8 cellular contexts compared by ENCODE assay signal in the genomic region with DNA sequence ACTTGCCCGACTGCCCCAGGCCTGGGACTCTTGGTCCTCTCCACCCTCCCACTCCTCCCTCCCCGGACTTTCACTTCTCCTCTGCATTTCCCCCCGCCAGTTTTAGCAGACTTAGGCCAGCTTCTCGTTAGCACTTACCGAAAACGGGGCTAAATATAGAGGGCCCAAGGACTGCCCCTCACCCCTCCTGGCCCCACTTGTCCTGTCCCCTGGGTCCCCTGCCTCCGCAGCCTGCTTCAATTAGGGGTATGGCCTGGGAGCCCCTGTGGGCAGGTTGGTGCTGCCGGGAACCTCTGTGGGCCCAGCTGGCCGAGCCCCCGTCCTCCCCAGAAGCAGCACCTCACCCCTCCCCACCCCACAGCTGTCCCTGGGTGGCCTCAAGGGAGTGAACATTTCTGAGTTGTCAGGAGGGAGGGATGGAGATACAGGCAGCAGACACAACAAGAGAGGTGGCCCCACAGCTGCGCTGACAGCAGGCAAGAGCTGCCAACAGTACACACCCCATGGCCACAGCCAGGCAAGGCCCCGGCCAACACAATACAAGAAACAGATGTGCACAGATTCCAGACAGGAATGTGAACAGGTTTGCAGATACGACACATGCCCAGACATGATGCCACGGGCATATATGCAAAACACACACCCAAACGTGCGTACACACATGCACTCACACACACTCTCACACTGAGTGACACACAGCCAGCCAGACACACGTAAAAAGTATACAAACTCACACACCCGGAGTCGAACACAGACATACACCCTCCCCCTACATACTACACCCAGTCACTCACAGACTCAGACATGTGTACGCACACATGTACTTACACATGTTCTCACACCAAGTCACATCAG. TPM values are rescaled to one million over a fixed set of nuclear protein-coding genes. Genes with fewer than 3 reads are reported as not detected.
DNase-seq lines count a peak whose midpoint lies in the region; ATAC-seq and TF ChIP-seq lines count a peak whose summit lies in the region.

No MANE protein-coding gene starts in this region.

- 38 to 44% (median 42%) methylated on average over 20 of the region's 20 CpGs for WGBS in heart left ventricle, 4 donors

- no peaks in the 10 kb centered on the region for H3K36me3 ChIP-seq in heart left ventricle

- H3K4me3 ChIP-seq in heart left ventricle, result peak overlapping the region in 3 of 12 donors; percentile 7 to 39 (median 17)

- no peaks in the 10 kb centered on the region for H3K27me3 Mint-ChIP-seq in activated CD4-positive, alpha-beta T cell treated with anti-CD3 and anti-CD28 coated beads, Interleukin-2, amount 10 ng/mL, durations not matched to agents 7 days and 5 days
- H3K27me3 Mint-ChIP-seq in WTC11 (ENCODE audit: low read depth), result peaks cover 24% of the 10 kb centered on the region

- ATAC-seq in HG02870 (IDR thresholded peaks at IDR 0.05; ENCODE audit: unreplicated experiment) (peak; percentile 40), heart left ventricle (peak in 3 of 4 donors; percentile 50 to 61 (median 56)), WTC11 (no peak)

- peak overlapping the region; percentile 51 for H3K27ac Mint-ChIP-seq in activated CD4-positive, alpha-beta T cell treated with anti-CD3 and anti-CD28 coated beads, Interleukin-2, amount 10 ng/mL, durations not matched to agents 7 days and 5 days
- no peak overlapping the region for H3K27ac Mint-ChIP-seq in WTC11

- CTCF ChIA-PET in activated CD4-positive, alpha-beta T cell treated with anti-CD3 and anti-CD28 coated beads, Interleukin-2, amount 10 ng/mL, durations not matched to agents 7 days and 5 days (lab: Charles Lee), result interaction anchor here (0.6 to 1.5 kb wide), 4 partner anchors 15 to 150 kb away, joined by 3 to 4 read pairs (median 4); no protein-coding TSS in a partner anchor
- CTCF ChIA-PET in RWPE1 (lab: Yijun Ruan, JAX), result no interaction called here
- CTCF ChIA-PET in WTC11 (lab: Charles Lee), result interaction anchor here (0.6 to 2.0 kb wide), 6 partner anchors 10 to 47 kb away, joined by 3 to 6 read pairs (median 5); no protein-coding TSS in a partner anchor

- H3K4me3 Mint-ChIP-seq in activated CD4-positive, alpha-beta T cell treated with anti-CD3 and anti-CD28 coated beads, Interleukin-2, amount 10 ng/mL, durations not matched to agents 7 days and 5 days, result peak overlapping the region; percentile 23
- H3K4me3 Mint-ChIP-seq in WTC11, result no peak overlapping the region

- no peak for TF ChIP-seq POLR2A in heart left ventricle (IDR thresholded peaks at IDR 0.05)

- peaks cover 2 to 67% (median 10%) of the 10 kb centered on the region in 12 donors for H3K4me1 ChIP-seq in heart left ventricle

- intact Hi-C loops in heart left ventricle (cut with DNase I), result loop anchor here in 8 of 10 donors (5.0 to 10.0 kb wide), 10 partner anchors 53 to 315 kb away; partner anchors contain the start of genes MEGF8 (in 4 of the 8), TMEM145 (in 3 of the 8) and CXCL17 (in 2 of the 8)

- H3K4me1 Mint-ChIP-seq in activated CD4-positive, alpha-beta T cell treated with anti-CD3 and anti-CD28 coated beads, Interleukin-2, amount 10 ng/mL, durations not matched to agents 7 days and 5 days, result peaks cover 53% of the 10 kb centered on the region
- peaks cover 14% of the 10 kb centered on the region for H3K4me1 Mint-ChIP-seq in WTC11

- DNase-seq in activated CD4-positive, alpha-beta T cell treated with anti-CD3 and anti-CD28 coated beads, Interleukin-2, amount 10 ng/mL, durations not matched to agents 7 days and 5 days, result no peak
- no peak for DNase-seq in activated CD4-positive, alpha-beta T cell treated with anti-CD3 and anti-CD28 coated beads, Interleukin-2, amount 50 U/mL, for 48 hours
- DNase-seq in RWPE1 (ENCODE audit: low spot score) (peak; percentile 59), heart left ventricle (peak in 3 of 5 donors; percentile 33 to 70 (median 52)), WTC11 (ENCODE audit: low spot score) (no peak), DMS53 treated with DMSO at 0.1 percent for 48 hours (lab: John Stamatoyannopoulos, UW; ENCODE audit: unreplicated experiment) (no peak), T1000 (lab: John Stamatoyannopoulos, UW) (no peak)

- H3K27ac ChIP-seq in RWPE1 (peak overlapping the region; percentile 96), heart left ventricle (peak overlapping the region in 1 of 12 donors; percentile 61)

- H3K27me3 ChIP-seq in heart left ventricle, result peaks cover 6 to 58% (median 22%) of the 10 kb centered on the region in 9 donors

- H3K9me3 Mint-ChIP-seq in activated CD4-positive, alpha-beta T cell treated with anti-CD3 and anti-CD28 coated beads, Interleukin-2, amount 10 ng/mL, durations not matched to agents 7 days and 5 days, result no peaks in the 10 kb centered on the region
- peaks cover 1% of the 10 kb centered on the region for H3K9me3 Mint-ChIP-seq in WTC11

- TF ChIP-seq CTCF in RWPE1 (conservative IDR thresholded peaks at IDR 0.05; ENCODE audit: low read depth) (no peak), heart left ventricle (IDR thresholded peaks at IDR 0.05) (no peak), WTC11 (IDR thresholded peaks at IDR 0.05) (no peak)

- peaks cover 0 to 1% (median 0%) of the 10 kb centered on the region in 12 donors for H3K9me3 ChIP-seq in heart left ventricle

- POLR2A ChIA-PET in activated CD4-positive, alpha-beta T cell treated with anti-CD3 and anti-CD28 coated beads, Interleukin-2, amount 10 ng/mL, durations not matched to agents 7 days and 5 days (lab: Charles Lee), result no interaction called here
- POLR2A ChIA-PET in RWPE1 (lab: Yijun Ruan, JAX; ENCODE audit: low non-redundant PET) (no interaction called here), WTC11 (lab: Charles Lee) (no interaction called here)

- H3K36me3 Mint-ChIP-seq in activated CD4-positive, alpha-beta T cell treated with anti-CD3 and anti-CD28 coated beads, Interleukin-2, amount 10 ng/mL, durations not matched to agents 7 days and 5 days (ENCODE audit: low read depth), result peaks cover 5% of the 10 kb centered on the region
- H3K36me3 Mint-ChIP-seq in WTC11, result peaks cover under 1% of the 10 kb centered on the region; the same call in 1 of the 2 replicates

TF ChIP-seq in WTC11, 78 proteins besides CTCF, POLR2A, EP300 and RAD21 (continues in another document):
- TF ChIP-seq NR3C1 (CRISPR knock-in tag; conservative IDR thresholded peaks at IDR 0.05; ENCODE audit: low read depth) (no peak), SP1 (CRISPR knock-in tag; conservative IDR thresholded peaks at IDR 0.05) (no peak), ZBTB21 (CRISPR knock-in tag; IDR thresholded peaks at IDR 0.05; ENCODE audit: borderline replicate concordance) (no peak), ATF1 (CRISPR knock-in tag; IDR thresholded peaks at IDR 0.05) (no peak), MYBL2 (CRISPR knock-in tag; IDR thresholded peaks at IDR 0.05) (no peak), NFYB (CRISPR knock-in tag; conservative IDR thresholded peaks at IDR 0.05; ENCODE audit: low read depth) (no peak), FOXP1 (CRISPR knock-in tag; IDR thresholded peaks at IDR 0.05; ENCODE audit: borderline replicate concordance) (no peak), TCF7 (CRISPR knock-in tag; IDR thresholded peaks at IDR 0.05; ENCODE audit: low read depth) (no peak), JAZF1 (CRISPR knock-in tag; IDR thresholded peaks at IDR 0.05) (no peak), CBFB (CRISPR knock-in tag; IDR thresholded peaks at IDR 0.05; ENCODE audit: low read depth) (no peak), RELA (CRISPR knock-in tag; IDR thresholded peaks at IDR 0.05; ENCODE audit: borderline replicate concordance) (no peak), TEAD4 (CRISPR knock-in tag; IDR thresholded peaks at IDR 0.05) (no peak), ZNF281 (CRISPR knock-in tag; IDR thresholded peaks at IDR 0.05) (no peak), GABPB1 (CRISPR knock-in tag; IDR thresholded peaks at IDR 0.05) (no peak)

RNA-seq across cellular contexts. Expression of gene POU2F2, which starts 2.6 kb away (rescaled TPM):
- total RNA-seq in activated CD4-positive, alpha-beta T cell treated with anti-CD3 and anti-CD28 coated beads, Interleukin-2, amount 10 ng/mL, durations not matched to agents 7 days and 5 days, result 10 to 100 TPM; 19.6 to 22.9 TPM
- total RNA-seq in heart left ventricle (10 to 100 TPM in 1 of 9 donors, 1 to 10 TPM in 1, under 1 TPM in 7; 0.16 to 10.1 (median 0.50) TPM), WTC11 (2021) (6.0 to 7.7 TPM (median 6.6 TPM) in 3 replicates)
- under 1 TPM; 0.61 to 0.69 TPM for polyA plus RNA-seq in heart left ventricle

RNA-seq across cellular contexts. Expression of gene ZNF574, which starts 53.7 kb away (rescaled TPM):
- 10 to 100 TPM; 14.1 to 15.8 TPM for total RNA-seq in activated CD4-positive, alpha-beta T cell treated with anti-CD3 and anti-CD28 coated beads, Interleukin-2, amount 10 ng/mL, durations not matched to agents 7 days and 5 days
- 10 to 100 TPM in 3 of 9 donors, 1 to 10 TPM in 6; 6.3 to 17.7 (median 8.8) TPM for total RNA-seq in heart left ventricle
- polyA plus RNA-seq in heart left ventricle, result 1 to 10 TPM; 5.1 to 6.9 TPM
- total RNA-seq in WTC11 (2021), result 30.6 to 34.0 TPM (median 33.4 TPM) in 3 replicates

RNA-seq across cellular contexts. Expression of gene GRIK5, which starts 59.6 kb away (rescaled TPM):
- total RNA-seq in activated CD4-positive, alpha-beta T cell treated with anti-CD3 and anti-CD28 coated beads, Interleukin-2, amount 10 ng/mL, durations not matched to agents 7 days and 5 days, result under 1 TPM; 0.65 to 0.79 TPM
- 1 to 10 TPM; 1.4 to 9.0 (median 3.6) TPM for total RNA-seq in heart left ventricle
- polyA plus RNA-seq in heart left ventricle, result under 1 TPM; 0.28 to 0.72 TPM
- 52.3 to 71.3 TPM (median 66.3 TPM) in 3 replicates for total RNA-seq in WTC11 (2021)

Comparison
In these comparisons a context has a peak if more than half of its experiments do, and no peak if none do; other contexts are left out.
1. DNase-seq: peak in RWPE1 (single experiment) and heart left ventricle (3 of 5); none in activated CD4-positive, alpha-beta T cell treated with anti-CD3 and anti-CD28 coated beads, Interleukin-2, amount 10 ng/mL, durations not matched to agents 7 days and 5 days (single experiment), activated CD4-positive, alpha-beta T cell treated with anti-CD3 and anti-CD28 coated beads, Interleukin-2, amount 50 U/mL, for 48 hours (0 of 2), WTC11 (single experiment), DMS53 treated with DMSO at 0.1 percent for 48 hours (single experiment) and T1000 (single experiment).